Comparison of ENCODE assay signal across 8 cellular contexts in genomic region chr20:35991142-35991771, GRCh38. TPM values are rescaled to one million over a fixed set of nuclear protein-coding genes. Genes with fewer than 3 reads are reported as not detected.
DNase-seq lines count a peak whose midpoint lies in the region; ATAC-seq, FAIRE-seq and TF ChIP-seq lines count a peak whose summit lies in the region.

No MANE protein-coding gene starts in this region.

- no peak for ATAC-seq in heart left ventricle
- no peak for ATAC-seq in right cardiac atrium
- ATAC-seq in activated CD4-positive, CD25-positive, alpha-beta regulatory T cell treated with anti-CD3 and anti-CD28 coated beads, Interleukin-2, amount 50 U/mL, for 24 hours: no peak

- TF ChIP-seq CTCF in heart left ventricle (IDR thresholded peaks at IDR 0.05) (peak in 10 of 12 donors; percentile 9 to 55 (median 32)), Peyer's patch (IDR thresholded peaks at IDR 0.05) (peak in 4 of 6 experiments; percentile 25 to 45 (median 40))

- no peaks in the 10 kb centered on the region for H3K36me3 ChIP-seq in heart left ventricle
- H3K36me3 ChIP-seq in Peyer's patch: no peaks in the 10 kb centered on the region
- no peaks in the 10 kb centered on the region for H3K36me3 ChIP-seq in small intestine (ENCODE audit: control insufficient read depth in 2 of 2, insufficient read depth in 2 of 2, low read length in 2 of 2)

- H3K9me3 ChIP-seq in heart left ventricle: no peaks in the 10 kb centered on the region
- no peaks in the 10 kb centered on the region for H3K9me3 ChIP-seq in right cardiac atrium (ENCODE audit: control insufficient read depth, low read length)
- H3K9me3 ChIP-seq in Peyer's patch: no peaks in the 10 kb centered on the region
- H3K9me3 ChIP-seq in small intestine (ENCODE audit: control insufficient read depth, low read depth): no peaks in the 10 kb centered on the region

- H3K4me3 ChIP-seq in heart left ventricle: no peak overlapping the region
- no peak overlapping the region for H3K4me3 ChIP-seq in right cardiac atrium (ENCODE audit: low read length)
- no peak overlapping the region for H3K4me3 ChIP-seq in Peyer's patch
- H3K4me3 ChIP-seq in small intestine (ENCODE audit: low read depth in 1 of 2, low read length in 2 of 2): no peak overlapping the region

- no peak for DNase-seq in heart left ventricle
- no peak for DNase-seq in right cardiac atrium
- no peak for DNase-seq in Peyer's patch
- DNase-seq in erythroblast (lab: John Stamatoyannopoulos, UW): peak; percentile 13 to 26
- peak; percentile 48 for DNase-seq in small intestine
- DNase-seq in GM19240 (ENCODE audit: insufficient read length, low spot score): no peak
- no peak for DNase-seq in NCI-H226

- intact Hi-C loops in heart left ventricle (cut with DNase I) (loop anchor here in 5 of 10 donors (5.0 to 10.0 kb wide), 5 partner anchors 56 to 446 kb away; no protein-coding TSS in a partner anchor), right cardiac atrium (cut with DNase I) (loop anchor here in 2 of 4 donors (5.0 kb wide), 2 partner anchors 146 to 206 kb away; no protein-coding TSS in a partner anchor)

- FAIRE-seq in small intestine (lab: Jason Lieb, UNC): no peak

- H3K27me3 ChIP-seq in heart left ventricle: no peaks in the 10 kb centered on the region
- H3K27me3 ChIP-seq in right cardiac atrium (ENCODE audit: control insufficient read depth, insufficient read depth): no peaks in the 10 kb centered on the region
- no peaks in the 10 kb centered on the region for H3K27me3 ChIP-seq in Peyer's patch
- no peaks in the 10 kb centered on the region for H3K27me3 ChIP-seq in small intestine (ENCODE audit: control insufficient read depth in 2 of 2, insufficient read depth in 2 of 2, low read length in 2 of 2)

- no peak for TF ChIP-seq POLR2A in heart left ventricle (IDR thresholded peaks at IDR 0.05)
- TF ChIP-seq POLR2A in Peyer's patch (IDR thresholded peaks at IDR 0.05): no peak
- no peak for TF ChIP-seq POLR2A in erythroblast (IDR thresholded peaks at IDR 0.05; ENCODE audit: low read length)

- H3K4me1 ChIP-seq in heart left ventricle: peaks cover 0 to 10% (median 0%) of the 10 kb centered on the region in 12 donors
- no peaks in the 10 kb centered on the region for H3K4me1 ChIP-seq in right cardiac atrium (ENCODE audit: control insufficient read depth, insufficient read depth, low read length)
- H3K4me1 ChIP-seq in Peyer's patch: no peaks in the 10 kb centered on the region
- no peaks in the 10 kb centered on the region for H3K4me1 ChIP-seq in small intestine (ENCODE audit: control insufficient read depth in 2 of 2, insufficient read depth in 1 of 2, low read depth in 1 of 2, low read length in 1 of 2)

- WGBS in heart left ventricle, 4 donors: 30 to 40% (median 36%) methylated on average over 3 of the region's 3 CpGs
- 26% methylated on average over 3 of the region's 3 CpGs for WGBS in right cardiac atrium
- 20 to 37% (median 22%) methylated on average over 3 of the region's 3 CpGs for whole genome bisulfite sequencing in small intestine, 3 donors

- H3K27ac ChIP-seq in heart left ventricle (no peak overlapping the region), right cardiac atrium (ENCODE audit: low read length) (no peak overlapping the region), Peyer's patch (no peak overlapping the region), small intestine (ENCODE audit: low read depth in 1 of 2, low read length in 1 of 2) (no peak overlapping the region)

RNA-seq across cellular contexts. Expression of gene CNBD2, which starts 22.9 kb away (rescaled TPM):
- 1 to 10 TPM in 8 of 9 donors, not detected in 1; 1.4 to 5.9 (median 3.6) TPM for total RNA-seq in heart left ventricle
- 1 to 10 TPM; 3.0 to 7.7 TPM for polyA plus RNA-seq in heart left ventricle
- total RNA-seq in right cardiac atrium: 1 to 10 TPM; 3.4 to 4.0 (median 3.8) TPM
- 6.0 TPM for polyA plus RNA-seq in right cardiac atrium
- total RNA-seq in Peyer's patch: 10 to 100 TPM in 1 of 4 donors, 1 to 10 TPM in 3; 4.3 to 17.9 (median 8.6) TPM
- 10 to 100 TPM; 10.6 to 17.7 (median 16.5) TPM for polyA plus RNA-seq in small intestine

RNA-seq across cellular contexts. Expression of gene SCAND1, which starts 37.0 kb away (rescaled TPM):
- total RNA-seq in heart left ventricle: 100 to 1,000 TPM in 2 of 9 donors, 10 to 100 TPM in 7; 30.8 to 106 (median 50.5) TPM
- 100 to 1,000 TPM in 1 of 2 donors, 10 to 100 TPM in 1; 88.5 to 133 TPM for polyA plus RNA-seq in heart left ventricle
- total RNA-seq in right cardiac atrium: 10 to 100 TPM; 42.0 to 58.8 (median 44.4) TPM
- 102 TPM for polyA plus RNA-seq in right cardiac atrium
- total RNA-seq in Peyer's patch: 100 to 1,000 TPM in 1 of 4 donors, 10 to 100 TPM in 3; 61.1 to 133 (median 83.4) TPM
- polyA plus RNA-seq in small intestine: 100 to 1,000 TPM; 181 to 283 (median 277) TPM

Comparison
In these comparisons a context has a peak if more than half of its experiments do, and no peak if none do; other contexts are left out.
1. DNase-seq: peak in erythroblast (2 of 2) and small intestine (single experiment); none in heart left ventricle (0 of 5), right cardiac atrium (0 of 3), Peyer's patch (0 of 3), GM19240 (single experiment) and NCI-H226 (single experiment).